Comparison of ENCODE assay signal across 16 cellular contexts in the genomic region with DNA sequence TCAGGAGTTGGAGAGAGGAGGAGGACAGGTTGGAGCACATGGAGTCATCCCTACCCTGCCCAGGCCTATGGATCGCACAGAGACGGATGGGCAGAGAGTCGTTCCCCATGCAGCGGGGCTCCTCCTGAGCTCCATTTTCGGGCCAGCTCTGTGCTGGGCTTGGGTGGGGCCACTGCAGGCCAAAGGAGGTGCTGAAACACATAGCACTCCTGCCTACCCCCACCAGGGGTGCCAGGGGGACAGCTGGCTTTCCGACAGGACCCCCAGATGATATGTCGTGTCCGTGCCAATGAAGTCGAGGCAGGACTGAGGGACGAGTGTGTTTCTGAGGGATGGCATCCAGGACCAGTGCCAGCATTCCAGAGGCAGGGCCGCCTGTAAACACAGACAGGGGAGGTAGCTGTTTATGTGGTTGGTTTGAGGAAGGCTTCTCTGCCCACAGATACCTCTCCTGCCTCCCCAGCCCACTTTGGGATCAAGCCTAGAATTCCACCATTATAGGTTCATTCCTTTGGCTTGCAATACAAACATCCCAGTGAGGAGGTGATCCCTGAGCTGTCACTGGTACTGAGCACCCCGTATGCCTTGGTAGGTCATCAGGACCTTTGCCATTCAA.
"Had no signal": no experiment of that assay in that cellular context is flagged by ENCODE, and none has a peak within 500 bp of the region (broad histone marks: within the 10 kb centered on the region; RNA-seq: fewer than 3 reads in every experiment).

No MANE protein-coding gene starts in this region.

- H3K4me3 Mint-ChIP-seq: activated B cell treated with CpG ODN at 0.5 μM for 24 hours; activated naive CD4-positive, alpha-beta T cell treated with anti-CD3 and anti-CD28 coated beads, Interleukin-2, amount 50 U/mL, for 24 hours; nephron progenitor cell; stimulated activated memory B cell treated with anti-CD40 and anti-IgM and Interleukin-4, amounts not matched to agents 10 μg/mL and 1 μg/mL and 100 μg/mL, for 72 hours; T-helper 1 cell treated with Interleukin-12 subunit alpha and Interleukin-12 subunit beta and Interleukin-4 antibody, amounts not matched to agents 30 μg/mL and 1 μg/mL, for 36 hours had no signal

- H3K27ac ChIP-seq: colonic mucosa, foreskin keratinocyte, pancreas, transverse colon had no signal

- H3K27me3 Mint-ChIP-seq: activated B cell treated with CpG ODN at 0.5 μM for 24 hours; activated naive CD4-positive, alpha-beta T cell treated with anti-CD3 and anti-CD28 coated beads, Interleukin-2, amount 50 U/mL, for 24 hours had no signal

- H3K27ac Mint-ChIP-seq: activated B cell treated with CpG ODN at 0.5 μM for 24 hours; activated naive CD4-positive, alpha-beta T cell treated with anti-CD3 and anti-CD28 coated beads, Interleukin-2, amount 50 U/mL, for 24 hours; activated T-helper 2 cell treated with anti-CD3 and anti-CD28 coated beads, Interferon-gamma antibody, Interleukin-2, Interleukin-4, amounts not matched to agents 10 μg/mL and 5 μg/mL and 100 μg/mL, durations not matched to agents 14 hours and 24 hours and 36 hours; nephron progenitor cell; stimulated activated memory B cell treated with anti-CD40 and anti-IgM and Interleukin-4, amounts not matched to agents 10 μg/mL and 1 μg/mL and 100 μg/mL, for 72 hours; T-helper 1 cell treated with Interleukin-12 subunit alpha and Interleukin-12 subunit beta and Interleukin-4 antibody, amounts not matched to agents 30 μg/mL and 1 μg/mL, for 36 hours had no signal

- DNase-seq: activated B cell treated with CpG ODN at 0.5 μM for 24 hours; activated CD4-positive, alpha-beta T cell treated with anti-CD3 and anti-CD28 coated beads, Interleukin-2, amount 50 U/mL, for 1 hour; activated T-cell treated with anti-CD3 and anti-CD28 coated beads for 4 hours; amygdala; colonic mucosa; foreskin keratinocyte; left cardiac atrium; mucosa of descending colon; nephron progenitor cell; stimulated activated CD4-positive, alpha-beta T cell treated with anti-CD3 and anti-CD28 coated beads, Interleukin-1b, Interleukin-23, amount 100 ng/mL, for 48 hours; transverse colon had no signal

- H3K27me3 ChIP-seq: colonic mucosa, pancreas, transverse colon had no signal

- H3K9me3 ChIP-seq: colonic mucosa, pancreas, transverse colon had no signal

- ATAC-seq: foreskin keratinocyte; left cardiac atrium; mucosa of descending colon; pancreas; stimulated activated memory B cell treated with anti-CD40 and anti-IgM and Interleukin-4, amounts not matched to agents 10 μg/mL and 1 μg/mL and 100 μg/mL, for 72 hours had no signal

- H3K36me3 ChIP-seq: colonic mucosa, pancreas, transverse colon had no signal

- H3K36me3 Mint-ChIP-seq: activated naive CD4-positive, alpha-beta T cell treated with anti-CD3 and anti-CD28 coated beads, Interleukin-2, amount 50 U/mL, for 24 hours; stimulated activated memory B cell treated with anti-CD40 and anti-IgM and Interleukin-4, amounts not matched to agents 10 μg/mL and 1 μg/mL and 100 μg/mL, for 72 hours had no signal

- H3K4me1 ChIP-seq: colonic mucosa, foreskin keratinocyte, pancreas had no signal

- H3K9me3 Mint-ChIP-seq: activated T-helper 2 cell treated with anti-CD3 and anti-CD28 coated beads, Interferon-gamma antibody, Interleukin-2, Interleukin-4, amounts not matched to agents 10 μg/mL and 5 μg/mL and 100 μg/mL, durations not matched to agents 14 hours and 24 hours and 36 hours had no signal

- H3K4me3 ChIP-seq: colonic mucosa, mucosa of descending colon, pancreas, transverse colon had no signal

- H3K4me1 Mint-ChIP-seq: activated B cell treated with CpG ODN at 0.5 μM for 24 hours; activated naive CD4-positive, alpha-beta T cell treated with anti-CD3 and anti-CD28 coated beads, Interleukin-2, amount 50 U/mL, for 24 hours; stimulated activated memory B cell treated with anti-CD40 and anti-IgM and Interleukin-4, amounts not matched to agents 10 μg/mL and 1 μg/mL and 100 μg/mL, for 72 hours had no signal
